30 cellular contexts compared by ENCODE assay signal in the genomic region with DNA sequence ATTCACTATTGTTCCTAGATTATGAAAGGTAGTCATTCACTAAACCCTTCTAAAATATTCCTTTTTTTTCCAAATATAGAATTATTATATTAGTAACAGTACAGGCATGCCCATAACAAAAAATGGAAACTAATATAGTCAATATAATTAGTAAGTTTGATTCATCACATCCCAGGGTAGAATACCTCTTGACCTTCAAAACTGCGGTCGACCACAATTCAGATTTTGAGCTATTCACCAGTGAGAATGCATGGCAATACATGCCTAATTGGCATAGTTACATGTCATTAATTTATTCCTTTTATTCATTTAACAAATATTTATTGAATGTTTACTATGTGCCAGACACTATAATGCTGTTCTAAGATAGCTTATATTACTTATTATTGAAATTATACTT.
"Had no signal": no experiment of that assay in that cellular context is flagged by ENCODE, and none has a peak within 500 bp of the region (broad histone marks: within the 10 kb centered on the region; RNA-seq: fewer than 3 reads in every experiment).

No MANE protein-coding gene starts in this region.

- ATAC-seq: activated T-cell treated with anti-CD3 and anti-CD28 coated beads, Interleukin-2, amount 50 U/mL, for 4 hours; activated T-helper 17 cell treated with anti-CD3 and anti-CD28 coated beads, Interleukin-2, amount 50 U/mL, for 72 hours; effector memory CD8-positive, alpha-beta T cell; gastrocnemius medialis; heart left ventricle had no signal

- H3K27me3 ChIP-seq: brain microvascular endothelial cell, gastrocnemius medialis, heart left ventricle had no signal

- H3K27me3 Mint-ChIP-seq: activated CD4-positive, alpha-beta memory T cell treated with anti-CD3 and anti-CD28 coated beads, Interleukin-2, amount 10 ng/mL, durations not matched to agents 7 days and 5 days; activated CD4-positive, alpha-beta T cell treated with anti-CD3 and anti-CD28 coated beads, Interleukin-2, amount 10 ng/mL, durations not matched to agents 7 days and 5 days; activated naive CD8-positive, alpha-beta T cell; activated T-helper 17 cell treated with anti-CD3 and anti-CD28 coated beads, Interleukin-2, amount 50 U/mL, for 72 hours; effector memory CD8-positive, alpha-beta T cell had no signal

- DNase-seq: activated CD4-positive, alpha-beta memory T cell treated with anti-CD3 and anti-CD28 coated beads, Interleukin-2, amount 10 ng/mL, durations not matched to agents 7 days and 5 days; activated CD4-positive, alpha-beta T cell treated with anti-CD3 and anti-CD28 coated beads for 4 hours; activated CD4-positive, alpha-beta T cell treated with anti-CD3 and anti-CD28 coated beads, Interleukin-2, amount 10 ng/mL, durations not matched to agents 7 days and 5 days; activated CD4-positive, alpha-beta T cell treated with anti-CD3 and anti-CD28 coated beads, Interleukin-2, amount 50 U/mL, for 4 hours; activated CD4-positive, CD25-positive, alpha-beta regulatory T cell; activated CD4-positive, CD25-positive, alpha-beta regulatory T cell treated with anti-CD3 and anti-CD28 coated beads, Interleukin-2, amount 50 U/mL, for 72 hours; activated CD8-positive, alpha-beta memory T cell treated with anti-CD3 and anti-CD28 coated beads, Interleukin-2, amount 50 U/mL, for 48 hours; activated effector memory CD4-positive, alpha-beta T cell treated with Interleukin-2 at 50 U/mL for 16 hours; activated gamma-delta T cell treated with Interleukin-2 at 50 U/mL for 16 hours; activated naive CD4-positive, alpha-beta T cell treated with anti-CD3 and anti-CD28 coated beads, Interleukin-2, amount 50 U/mL, for 16 hours; activated naive CD4-positive, alpha-beta T cell treated with Interleukin-2 at 50 U/mL for 16 hours; activated T-cell treated with anti-CD3 and anti-CD28 coated beads for 4 hours; activated T-cell treated with anti-CD3 and anti-CD28 coated beads, Interleukin-2, amount 50 U/mL, for 4 hours; amniotic stem cell; anterior cingulate cortex; brain microvascular endothelial cell; caudate nucleus; cortex of kidney; dermis blood vessel endothelial cell; effector CD4-positive, alpha-beta T cell; effector memory CD8-positive, alpha-beta T cell; foreskin fibroblast; gastrocnemius medialis; glutamatergic neuron; heart left ventricle; T-helper 2 cell had no signal

- H3K36me3 ChIP-seq: brain microvascular endothelial cell, gastrocnemius medialis, heart left ventricle had no signal

- H3K9me3 ChIP-seq: gastrocnemius medialis, heart left ventricle had no signal

- H3K4me1 Mint-ChIP-seq: activated CD4-positive, alpha-beta memory T cell treated with anti-CD3 and anti-CD28 coated beads, Interleukin-2, amount 10 ng/mL, durations not matched to agents 7 days and 5 days; activated CD4-positive, alpha-beta T cell treated with anti-CD3 and anti-CD28 coated beads, Interleukin-2, amount 10 ng/mL, durations not matched to agents 7 days and 5 days; activated T-helper 17 cell treated with anti-CD3 and anti-CD28 coated beads, Interleukin-2, amount 50 U/mL, for 72 hours had no signal

- H3K4me1 ChIP-seq: gastrocnemius medialis, heart left ventricle had no signal

- H3K36me3 Mint-ChIP-seq: activated naive CD8-positive, alpha-beta T cell had no signal

- H3K9me3 Mint-ChIP-seq: activated CD4-positive, alpha-beta T cell treated with anti-CD3 and anti-CD28 coated beads, Interleukin-2, amount 10 ng/mL, durations not matched to agents 7 days and 5 days had no signal

- H3K4me3 Mint-ChIP-seq: activated CD4-positive, alpha-beta memory T cell treated with anti-CD3 and anti-CD28 coated beads, Interleukin-2, amount 10 ng/mL, durations not matched to agents 7 days and 5 days; activated CD4-positive, alpha-beta T cell treated with anti-CD3 and anti-CD28 coated beads, Interleukin-2, amount 10 ng/mL, durations not matched to agents 7 days and 5 days; activated naive CD8-positive, alpha-beta T cell; activated T-cell treated with anti-CD3 and anti-CD28 coated beads, Interleukin-2, amount 50 U/mL, for 4 hours; activated T-helper 17 cell treated with anti-CD3 and anti-CD28 coated beads, Interleukin-2, amount 50 U/mL, for 72 hours; effector memory CD8-positive, alpha-beta T cell had no signal

- FAIRE-seq: astrocyte, colon had no signal

- H3K27ac ChIP-seq: brain microvascular endothelial cell, gastrocnemius medialis, heart left ventricle had no signal

- H3K4me3 ChIP-seq: gastrocnemius medialis, heart left ventricle had no signal

- H3K27ac Mint-ChIP-seq: activated CD4-positive, alpha-beta memory T cell treated with anti-CD3 and anti-CD28 coated beads, Interleukin-2, amount 10 ng/mL, durations not matched to agents 7 days and 5 days; activated CD4-positive, alpha-beta T cell treated with anti-CD3 and anti-CD28 coated beads, Interleukin-2, amount 10 ng/mL, durations not matched to agents 7 days and 5 days; activated naive CD8-positive, alpha-beta T cell; activated T-helper 17 cell treated with anti-CD3 and anti-CD28 coated beads, Interleukin-2, amount 50 U/mL, for 72 hours; effector memory CD8-positive, alpha-beta T cell had no signal
